In genomic region chrX:39043838-39044550, GRCh38 we compare ENCODE assay signal across 1 cellular context.
TF ChIP-seq lines count a peak whose summit lies in the region.

No MANE protein-coding gene starts in this region.

TF ChIP-seq in HepG2, 621 proteins besides CTCF, POLR2A, EP300 and RAD21 (continued from another document and continues in another):
- TF ChIP-seq ZHX2 (IDR thresholded peaks at IDR 0.05; ENCODE audit: low read depth) (no peak), ZHX2 (CRISPR knock-in tag; IDR thresholded peaks at IDR 0.05; ENCODE audit: borderline replicate concordance) (no peak), ZNF34 (CRISPR knock-in tag; IDR thresholded peaks at IDR 0.05; ENCODE audit: borderline replicate concordance) (no peak), KAT8 (CRISPR knock-in tag; IDR thresholded peaks at IDR 0.05) (no peak), BCLAF1 (IDR thresholded peaks at IDR 0.05) (no peak), ZNF547 (CRISPR knock-in tag; IDR thresholded peaks at IDR 0.05) (no peak), TBX3 (IDR thresholded peaks at IDR 0.05; ENCODE audit: borderline replicate concordance) (peak; percentile 97), REL (CRISPR knock-in tag; conservative IDR thresholded peaks at IDR 0.05) (no peak), HNF4A (CRISPR knock-in tag; IDR thresholded peaks at IDR 0.05) (peak; percentile 41), RELA (CRISPR knock-in tag; IDR thresholded peaks at IDR 0.05) (no peak), SMARCC2 (IDR thresholded peaks at IDR 0.05) (no peak), ARID3A (IDR thresholded peaks at IDR 0.05; ENCODE audit: low read depth, low read length) (peak; percentile 75), NFE2 (CRISPR knock-in tag; IDR thresholded peaks at IDR 0.05) (no peak), ZNF430 (CRISPR knock-in tag; IDR thresholded peaks at IDR 0.05) (no peak), ZNF549 (CRISPR knock-in tag; IDR thresholded peaks at IDR 0.05) (no peak), ATAD3A (CRISPR knock-in tag; IDR thresholded peaks at IDR 0.05) (no peak), CENPX (CRISPR knock-in tag; IDR thresholded peaks at IDR 0.05) (no peak), DBP (CRISPR knock-in tag; IDR thresholded peaks at IDR 0.05; ENCODE audit: not compliant biosample characterization) (no peak), RORA (CRISPR knock-in tag; IDR thresholded peaks at IDR 0.05) (no peak), KDM6A (CRISPR knock-in tag; IDR thresholded peaks at IDR 0.05; ENCODE audit: low read depth) (0 out of 2 replicates have a peak, but pooled peaks have one; percentile 32), PAF1 (CRISPR knock-in tag; IDR thresholded peaks at IDR 0.05) (no peak), ASH2L (IDR thresholded peaks at IDR 0.05; ENCODE audit: insufficient read length, low read depth, low read length) (peak; percentile 19), HMG20A (CRISPR knock-in tag; IDR thresholded peaks at IDR 0.05; ENCODE audit: borderline replicate concordance) (peak; percentile 69; the same call in 1 of the 2 replicates), FOXP1 (IDR thresholded peaks at IDR 0.05) (no peak), FOXP1 (CRISPR knock-in tag; IDR thresholded peaks at IDR 0.05) (peak; percentile 50; the same call in 1 of the 2 replicates), ZNF768 (CRISPR knock-in tag; IDR thresholded peaks at IDR 0.05) (no peak), YEATS4 (CRISPR knock-in tag; IDR thresholded peaks at IDR 0.05; ENCODE audit: borderline replicate concordance) (no peak), ARID5B (CRISPR knock-in tag; IDR thresholded peaks at IDR 0.05) (peak; percentile 69), CREB1 (IDR thresholded peaks at IDR 0.05) (no peak), CREB1 (CRISPR knock-in tag; IDR thresholded peaks at IDR 0.05) (no peak), ZNF777 (CRISPR knock-in tag; IDR thresholded peaks at IDR 0.05) (no peak), SOX6 (IDR thresholded peaks at IDR 0.05) (no peak), SOX6 (CRISPR knock-in tag; IDR thresholded peaks at IDR 0.05) (peak; percentile 76), ATF1 (CRISPR knock-in tag; IDR thresholded peaks at IDR 0.05) (no peak), SPEN (CRISPR knock-in tag; IDR thresholded peaks at IDR 0.05; ENCODE audit: low read depth) (no peak), ZSCAN22 (CRISPR knock-in tag; IDR thresholded peaks at IDR 0.05) (no peak), NCOR1 (IDR thresholded peaks at IDR 0.05; ENCODE audit: borderline replicate concordance, low read length) (peak; percentile 40; the same call in 1 of the 2 replicates), ZGPAT (CRISPR knock-in tag; IDR thresholded peaks at IDR 0.05) (no peak), SNAI1 (CRISPR knock-in tag; IDR thresholded peaks at IDR 0.05; ENCODE audit: borderline replicate concordance) (no peak), HMGA1 (CRISPR knock-in tag; conservative IDR thresholded peaks at IDR 0.05) (no peak), SP5 (CRISPR knock-in tag; IDR thresholded peaks at IDR 0.05; ENCODE audit: borderline replicate concordance, low read depth) (no peak), ATM (IDR thresholded peaks at IDR 0.05; ENCODE audit: borderline replicate concordance) (no peak), MXD1 (CRISPR knock-in tag; IDR thresholded peaks at IDR 0.05) (no peak), ZIK1 (CRISPR knock-in tag; IDR thresholded peaks at IDR 0.05; ENCODE audit: borderline replicate concordance, low read depth) (no peak), NR3C1 (CRISPR knock-in tag; IDR thresholded peaks at IDR 0.05) (no peak), GTF2F1 (IDR thresholded peaks at IDR 0.05; ENCODE audit: low read length) (no peak), TCF12 (IDR thresholded peaks at IDR 0.05) (no peak), TCF12 (CRISPR knock-in tag; IDR thresholded peaks at IDR 0.05) (no peak), ZBED4 (CRISPR knock-in tag; IDR thresholded peaks at IDR 0.05; ENCODE audit: borderline replicate concordance) (no peak)
